29 cellular contexts compared by ENCODE assay signal in the genomic region with DNA sequence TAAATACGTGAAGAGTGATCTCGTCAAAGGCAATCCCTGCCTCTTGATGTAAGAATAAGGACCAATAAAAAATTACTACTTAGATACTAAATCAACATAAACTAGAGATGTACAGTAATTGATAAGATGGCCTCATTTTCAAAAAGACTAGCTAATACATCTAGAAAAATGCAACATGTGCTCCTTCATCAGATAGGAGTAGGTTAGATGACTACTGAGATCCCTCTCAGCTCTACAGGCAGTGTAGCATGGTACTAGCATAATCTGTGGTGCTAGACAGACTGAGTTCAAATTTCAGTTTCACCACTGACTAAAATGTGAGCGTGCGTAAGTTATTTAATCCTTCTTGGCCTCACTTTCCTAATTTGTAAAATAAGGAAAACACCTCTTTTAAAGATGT.
DNase-seq lines count a peak whose midpoint lies in the region; ATAC-seq, FAIRE-seq and TF ChIP-seq lines count a peak whose summit lies in the region.
"Had no signal": no experiment of that assay in that cellular context is flagged by ENCODE, and none has a peak within 500 bp of the region (broad histone marks: within the 10 kb centered on the region; RNA-seq: fewer than 3 reads in every experiment).

No MANE protein-coding gene starts in this region.

- H3K36me3 ChIP-seq in keratinocyte (ENCODE audit: control insufficient read depth in 2 of 2, extremely low read depth in 1 of 2, insufficient read depth in 2 of 2, low read length in 2 of 2) (peaks cover 5 to 25% of the 10 kb centered on the region in 2 experiments), hepatocyte (replicated peaks; ENCODE audit: insufficient read depth, low read depth) (peaks cover 4% of the 10 kb centered on the region)

- H3K79me2 ChIP-seq in keratinocyte (ENCODE audit: control insufficient read depth, insufficient read depth, low read length) (peaks cover 4% of the 10 kb centered on the region), hepatocyte (peaks cover under 1% of the 10 kb centered on the region)

- POLR2A ChIA-PET in A549 (lab: Yijun Ruan, JAX): no interaction called here
- POLR2A ChIA-PET in naive thymus-derived CD8-positive, alpha-beta T cell (lab: Charles Lee): no interaction called here

- H3K27ac Mint-ChIP-seq in activated T-helper 17 cell treated with anti-CD3 and anti-CD28 coated beads, Interleukin-2, amount 50 U/mL, for 72 hours: no peak overlapping the region
- H3K27ac Mint-ChIP-seq in naive thymus-derived CD8-positive, alpha-beta T cell: no peak overlapping the region
- H3K27ac Mint-ChIP-seq: activated T-helper 2 cell treated with anti-CD3 and anti-CD28 coated beads, Interferon-gamma antibody, Interleukin-2, Interleukin-4, amounts not matched to agents 10 μg/mL and 5 μg/mL and 100 μg/mL, durations not matched to agents 14 hours and 24 hours and 36 hours; CD4-positive, alpha-beta memory T cell; memory B cell; naive B cell; stimulated activated naive CD8-positive, alpha-beta T cell treated with anti-CD3 and anti-CD28 coated beads, Interleukin-15, Interleukin-2, amounts not matched to agents 100 ng/mL and 50 ng/mL, for 24 hours; T-helper 1 cell treated with Interleukin-12 subunit alpha and Interleukin-12 subunit beta and Interleukin-4 antibody, amounts not matched to agents 30 μg/mL and 1 μg/mL, for 36 hours had no signal

- H3K4me1 ChIP-seq in A549 (peaks cover 37% of the 10 kb centered on the region), keratinocyte (ENCODE audit: control insufficient read depth, extremely low read depth, insufficient read depth, low read length) (peaks cover 11% of the 10 kb centered on the region), hepatocyte (ENCODE audit: insufficient read depth) (no peaks in the 10 kb centered on the region)

- TF ChIP-seq EP300 in A549 (IDR thresholded peaks at IDR 0.05): no peak

- H3K36me3 Mint-ChIP-seq in activated T-helper 17 cell treated with anti-CD3 and anti-CD28 coated beads, Interleukin-2, amount 50 U/mL, for 72 hours (ENCODE audit: low read depth): peaks cover 47% of the 10 kb centered on the region
- H3K36me3 Mint-ChIP-seq in naive thymus-derived CD8-positive, alpha-beta T cell: no peaks in the 10 kb centered on the region
- H3K36me3 Mint-ChIP-seq: memory B cell, naive B cell had no signal

- no peaks in the 10 kb centered on the region for H3K4me1 Mint-ChIP-seq in activated T-helper 17 cell treated with anti-CD3 and anti-CD28 coated beads, Interleukin-2, amount 50 U/mL, for 72 hours
- H3K4me1 Mint-ChIP-seq in naive thymus-derived CD8-positive, alpha-beta T cell: no peaks in the 10 kb centered on the region
- H3K4me1 Mint-ChIP-seq: memory B cell, naive B cell had no signal

- dilution Hi-C loops in keratinocyte (cut with MboI; ENCODE audit: extremely low pct_ligation_motif_present, low sequenced_read_pairs): no loop called here

- TF ChIP-seq POLR2A in A549 (IDR thresholded peaks at IDR 0.05; ENCODE audit: low read length): no peak

- WGBS in A549 (ENCODE audit: missing lambda C conversion rate): 90% methylated on average over 4 of the region's 4 CpGs
- WGBS in hepatocyte (ENCODE audit: low lambda C conversion rate, missing lambda C conversion rate): 97% methylated on average over 4 of the region's 4 CpGs

- no peaks in the 10 kb centered on the region for H3K9me1 ChIP-seq in keratinocyte (ENCODE audit: control insufficient read depth, extremely low read depth, insufficient read depth, low read length)

- no peaks in the 10 kb centered on the region for H4K20me1 ChIP-seq in keratinocyte (ENCODE audit: control insufficient read depth, extremely low read depth, insufficient read depth, low read length)
- H4K20me1 ChIP-seq in hepatocyte (ENCODE audit: insufficient read depth, poor library complexity, severe bottlenecking): no peaks in the 10 kb centered on the region

- no peak for TF ChIP-seq CTCF in A549 (IDR thresholded peaks at IDR 0.05)
- TF ChIP-seq CTCF in keratinocyte (optimal IDR thresholded peaks at IDR 0.05 in 1 of 3, IDR thresholded peaks at IDR 0.05 in 1 of 3, conservative IDR thresholded peaks at IDR 0.05 in 1 of 3; ENCODE audit: extremely low read depth in 1 of 3, insufficient read depth in 2 of 3, low read length in 3 of 3): no peak
- no peak for TF ChIP-seq CTCF in hepatocyte (IDR thresholded peaks at IDR 0.05; ENCODE audit: poor library complexity)

- H3K4me2 ChIP-seq in A549 (peak overlapping the region; percentile 61), keratinocyte (ENCODE audit: control insufficient read depth, extremely low read depth, insufficient read depth, low read depth, low read length) (no peak overlapping the region), hepatocyte (no peak overlapping the region)

- no peaks in the 10 kb centered on the region for H3K9me3 ChIP-seq in A549
- H3K9me3 ChIP-seq in keratinocyte (ENCODE audit: control insufficient read depth, low read depth, low read length): no peaks in the 10 kb centered on the region
- H3K9me3 ChIP-seq in hepatocyte (ENCODE audit: low read depth): no peaks in the 10 kb centered on the region
- H3K9me3 ChIP-seq: body of pancreas, transverse colon had no signal

- peak; percentile 52 to 58; a peak in 4 of 6 replicates for ATAC-seq in A549
- peak; percentile 42 for ATAC-seq in activated T-helper 17 cell treated with anti-CD3 and anti-CD28 coated beads, Interleukin-2, amount 50 U/mL, for 72 hours (replicated peaks)
- no peak for ATAC-seq in naive thymus-derived CD8-positive, alpha-beta T cell

- H3K4me3 ChIP-seq in A549 (no peak overlapping the region), keratinocyte (ENCODE audit: control insufficient read depth in 2 of 3, extremely low read depth in 1 of 3, insufficient read depth in 2 of 3, low read depth in 1 of 3, low read length in 3 of 3) (no peak overlapping the region), hepatocyte (no peak overlapping the region)
- H3K4me3 ChIP-seq: body of pancreas, coronary artery, transverse colon had no signal

- H3K27me3 Mint-ChIP-seq in activated T-helper 17 cell treated with anti-CD3 and anti-CD28 coated beads, Interleukin-2, amount 50 U/mL, for 72 hours: no peaks in the 10 kb centered on the region
- no peaks in the 10 kb centered on the region for H3K27me3 Mint-ChIP-seq in naive thymus-derived CD8-positive, alpha-beta T cell
- H3K27me3 Mint-ChIP-seq: activated CD4-positive, alpha-beta T cell treated with anti-CD3 and anti-CD28 coated beads, Interleukin-2, amount 10 ng/mL, durations not matched to agents 24 days and 14 days; activated naive CD8-positive, alpha-beta T cell treated with anti-CD3 and anti-CD28 coated beads, Interleukin-2, amount 10 ng/mL, durations not matched to agents 7 days and 5 days; CD4-positive, alpha-beta memory T cell; stimulated activated naive CD8-positive, alpha-beta T cell treated with anti-CD3 and anti-CD28 coated beads, Interleukin-15, Interleukin-2, amounts not matched to agents 100 ng/mL and 50 ng/mL, for 24 hours had no signal

- H3K27ac ChIP-seq in A549 (peak overlapping the region; percentile 64 to 66), keratinocyte (ENCODE audit: control insufficient read depth, insufficient read depth, low read length) (peak overlapping the region; percentile 62), hepatocyte (no peak overlapping the region)
- H3K27ac ChIP-seq: body of pancreas, coronary artery, transverse colon had no signal

- H3K9me2 ChIP-seq in hepatocyte (replicated peaks; ENCODE audit: insufficient read depth): no peaks in the 10 kb centered on the region

- no peak overlapping the region for H3K9ac ChIP-seq in keratinocyte (ENCODE audit: control insufficient read depth, extremely low read depth, insufficient read depth, low read length)

- DNase-seq in A549 (ENCODE audit: low read depth in 1 of 2, low spot score in 1 of 2) (no peak), H4 (ENCODE audit: low spot score) (peak; percentile 11), keratinocyte (ENCODE audit: low read depth, low spot score) (no peak), NCI-H510A treated with DMSO at 0.1 percent for 48 hours (lab: John Stamatoyannopoulos, UW) (no peak), cerebellar nuclear complex (lab: John Stamatoyannopoulos, UW) (no peak), hepatocyte (ENCODE audit: low spot score) (no peak)
- no peak for DNase-seq in naive thymus-derived CD8-positive, alpha-beta T cell
- DNase-seq: activated CD4-positive, alpha-beta T cell treated with anti-CD3 and anti-CD28 coated beads, Interleukin-2, amount 10 ng/mL, durations not matched to agents 24 days and 14 days; activated naive CD8-positive, alpha-beta T cell treated with anti-CD3 and anti-CD28 coated beads, Interleukin-2, amount 10 ng/mL, durations not matched to agents 7 days and 5 days; CD4-positive, alpha-beta memory T cell; DMS153; MM.1S; naive B cell; NCI-H146; NCI-H748 treated with DMSO at 0.1 percent for 48 hours; SIG-M5; small intestine; stimulated activated CD4-positive, alpha-beta T cell treated with anti-CD3 and anti-CD28 coated beads, Interleukin-2, amount 100 ng/mL, for 48 hours; transverse colon had no signal

- no peaks in the 10 kb centered on the region for H3K9me3 Mint-ChIP-seq in activated T-helper 17 cell treated with anti-CD3 and anti-CD28 coated beads, Interleukin-2, amount 50 U/mL, for 72 hours
- no peaks in the 10 kb centered on the region for H3K9me3 Mint-ChIP-seq in naive thymus-derived CD8-positive, alpha-beta T cell
- H3K9me3 Mint-ChIP-seq: activated CD4-positive, alpha-beta T cell treated with anti-CD3 and anti-CD28 coated beads, Interleukin-2, amount 10 ng/mL, durations not matched to agents 24 days and 14 days; activated T-helper 2 cell treated with anti-CD3 and anti-CD28 coated beads, Interferon-gamma antibody, Interleukin-2, Interleukin-4, amounts not matched to agents 10 μg/mL and 5 μg/mL and 100 μg/mL, durations not matched to agents 14 hours and 24 hours and 36 hours; CD4-positive, alpha-beta memory T cell; memory B cell; naive B cell; stimulated activated naive CD8-positive, alpha-beta T cell treated with anti-CD3 and anti-CD28 coated beads, Interleukin-15, Interleukin-2, amounts not matched to agents 100 ng/mL and 50 ng/mL, for 24 hours; T-helper 1 cell treated with Interleukin-12 subunit alpha and Interleukin-12 subunit beta and Interleukin-4 antibody, amounts not matched to agents 30 μg/mL and 1 μg/mL, for 36 hours had no signal

- H2AFZ ChIP-seq in keratinocyte (ENCODE audit: control insufficient read depth, low read length) (no peak overlapping the region), hepatocyte (no peak overlapping the region)

- CTCF ChIA-PET in A549 (lab: Yijun Ruan, JAX): no interaction called here

- FAIRE-seq in A549 (lab: Jason Lieb, UNC) (peak; percentile 7), keratinocyte (lab: Jason Lieb, UNC) (peak; percentile 23)
- FAIRE-seq: endometrium, GM12892, kidney, small intestine had no signal

- H3K4me3 Mint-ChIP-seq in activated T-helper 17 cell treated with anti-CD3 and anti-CD28 coated beads, Interleukin-2, amount 50 U/mL, for 72 hours: no peak overlapping the region
- no peak overlapping the region for H3K4me3 Mint-ChIP-seq in naive thymus-derived CD8-positive, alpha-beta T cell
- H3K4me3 Mint-ChIP-seq: activated CD4-positive, alpha-beta T cell treated with anti-CD3 and anti-CD28 coated beads, Interleukin-2, amount 10 ng/mL, durations not matched to agents 24 days and 14 days; activated naive CD8-positive, alpha-beta T cell treated with anti-CD3 and anti-CD28 coated beads, Interleukin-2, amount 10 ng/mL, durations not matched to agents 7 days and 5 days; CD4-positive, alpha-beta memory T cell; memory B cell; naive B cell; stimulated activated naive CD8-positive, alpha-beta T cell treated with anti-CD3 and anti-CD28 coated beads, Interleukin-15, Interleukin-2, amounts not matched to agents 100 ng/mL and 50 ng/mL, for 24 hours; T-helper 1 cell treated with Interleukin-12 subunit alpha and Interleukin-12 subunit beta and Interleukin-4 antibody, amounts not matched to agents 30 μg/mL and 1 μg/mL, for 36 hours had no signal

- H3K27me3 ChIP-seq in keratinocyte (ENCODE audit: control insufficient read depth, extremely low read depth, insufficient read depth, low read length): no peaks in the 10 kb centered on the region
- no peaks in the 10 kb centered on the region for H3K27me3 ChIP-seq in hepatocyte
- H3K27me3 ChIP-seq: body of pancreas, transverse colon had no signal

- no peak for TF ChIP-seq RAD21 in A549 (conservative IDR thresholded peaks at IDR 0.05 in 1 of 2, IDR thresholded peaks at IDR 0.05 in 1 of 2)

Comparison
In these comparisons a context has a peak if more than half of its experiments do, and no peak if none do; other contexts are left out.
1. ATAC-seq: peak in A549 (2 of 2) and activated T-helper 17 cell treated with anti-CD3 and anti-CD28 coated beads, Interleukin-2, amount 50 U/mL, for 72 hours (single experiment); none in naive thymus-derived CD8-positive, alpha-beta T cell (0 of 2).